6 cellular contexts compared by ENCODE assay signal in the genomic region with DNA sequence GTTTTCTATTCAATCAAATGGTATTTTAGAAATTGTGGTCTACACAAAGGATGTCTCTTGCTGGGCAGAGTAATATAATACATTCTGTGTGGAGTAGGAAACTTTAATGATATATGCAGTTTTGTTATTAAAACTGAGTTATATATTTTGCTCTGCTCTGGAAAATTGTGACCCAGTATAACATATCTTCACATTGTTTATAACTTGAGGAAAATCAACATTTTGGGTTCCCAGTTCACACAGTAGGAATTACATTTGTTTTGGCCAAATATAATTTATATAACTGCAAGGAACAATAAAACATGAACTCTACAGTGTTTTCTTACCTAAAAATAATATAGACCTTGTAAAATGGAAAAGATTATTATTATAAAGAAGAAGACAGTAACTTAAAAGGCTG.
"Had no signal": no experiment of that assay in that cellular context is flagged by ENCODE, and none has a peak within 500 bp of the region (broad histone marks: within the 10 kb centered on the region; RNA-seq: fewer than 3 reads in every experiment).

No MANE protein-coding gene starts in this region.

- H3K4me3 Mint-ChIP-seq: GM23338, H9 had no signal

- ATAC-seq: GM23338 had no signal

- H3K4me3 ChIP-seq: GM23338 had no signal

- DNase-seq: H9, HCEC 1CT, IMR-90 had no signal

- H2AFZ ChIP-seq: GM23338 had no signal

- FAIRE-seq: H1, HTR-8/SVneo had no signal

- H3K4me2 ChIP-seq: GM23338 had no signal

- H3K27ac Mint-ChIP-seq: GM23338, H9 had no signal

- H3K9me3 Mint-ChIP-seq: GM23338, H9 had no signal
